ENCODE assay signal across 18 cellular contexts in genomic region chr7:101841328-101841727, GRCh38. TPM values are rescaled to one million over a fixed set of nuclear protein-coding genes. Genes with fewer than 3 reads are reported as not detected.
DNase-seq lines count a peak whose midpoint lies in the region; ATAC-seq, FAIRE-seq and TF ChIP-seq lines count a peak whose summit lies in the region.
"Had no signal": no experiment of that assay in that cellular context is flagged by ENCODE, and none has a peak within 500 bp of the region (broad histone marks: within the 10 kb centered on the region; RNA-seq: fewer than 3 reads in every experiment).

No MANE protein-coding gene starts in this region.

- H3K27me3 ChIP-seq in HCT116 (ENCODE audit: insufficient read depth, low read length) (no peaks in the 10 kb centered on the region), K562 (ENCODE audit: control insufficient read depth in 2 of 2, insufficient read depth in 2 of 2, low read length in 2 of 2) (no peaks in the 10 kb centered on the region), trophoblast cell (ENCODE audit: insufficient read depth, low read length) (no peaks in the 10 kb centered on the region)

- peak overlapping the region; percentile 21; the same call in 1 of the 2 replicates for H3K4me2 ChIP-seq in HCT116 (ENCODE audit: low read length)
- H3K4me2 ChIP-seq in K562 (ENCODE audit: insufficient read depth, low read length), result no peak overlapping the region
- no peak overlapping the region for H3K4me2 ChIP-seq in trophoblast cell (ENCODE audit: low read length)
- H3K4me2 ChIP-seq: GM23338 had no signal

- RAD21 ChIA-PET in HCT116 (lab: Charles Lee; ENCODE audit: low non-redundant PET in 1 of 2, low total read pairs in 2 of 2, uncharacterized antibody in 2 of 2, unreplicated experiment in 2 of 2), result no interaction called here

- POLR2A ChIA-PET in HCT116 (lab: Charles Lee), result no interaction called here
- POLR2A ChIA-PET in K562 (lab: Yijun Ruan, JAX), result interaction anchor here (0.7 to 1.5 kb wide), 5 partner anchors 9 to 37 kb away, joined by 3 to 6 read pairs (median 4); no protein-coding TSS in a partner anchor

- TF ChIP-seq RAD21 in HCT116 (IDR thresholded peaks at IDR 0.05; ENCODE audit: low read depth) (no peak), K562 (CRISPR knock-in tag; conservative IDR thresholded peaks at IDR 0.05 in 1 of 2, IDR thresholded peaks at IDR 0.05 in 1 of 2) (no peak)

- H3K4me3 ChIP-seq in HCT116 (replicated peaks in 1 of 2; ENCODE audit: low read depth in 1 of 2, low read length in 2 of 2) (no peak overlapping the region), K562 (no peak overlapping the region), trophoblast cell (ENCODE audit: low read depth, low read length) (no peak overlapping the region)
- H3K4me3 ChIP-seq: GM23338 had no signal

- H3K79me2 ChIP-seq in HCT116 (ENCODE audit: insufficient read depth, low read length) (peaks cover 97% of the 10 kb centered on the region), K562 (ENCODE audit: control insufficient read depth, insufficient read depth, low read length) (peaks cover 93% of the 10 kb centered on the region), trophoblast cell (ENCODE audit: control insufficient read depth, insufficient read depth, low read length, poor library complexity) (peaks cover 20% of the 10 kb centered on the region)

- peaks cover 0 to 9% of the 10 kb centered on the region in 2 experiments; a peak in 3 of 4 replicates for H3K4me1 ChIP-seq in HCT116 (ENCODE audit: control insufficient read depth in 1 of 2, insufficient read depth in 2 of 2, low read length in 2 of 2)
- peaks cover 7 to 23% of the 10 kb centered on the region in 2 experiments; a peak in 2 of 5 replicates for H3K4me1 ChIP-seq in K562 (replicated peaks in 1 of 2; ENCODE audit: control insufficient read depth in 2 of 2, insufficient read depth in 2 of 2, low read length in 2 of 2)
- peaks cover 0 to 3% of the 10 kb centered on the region in 2 experiments for H3K4me1 ChIP-seq in trophoblast cell (ENCODE audit: control insufficient read depth in 1 of 2, insufficient read depth in 2 of 2, low read length in 2 of 2)
- H3K4me1 ChIP-seq: Caco-2 had no signal

- H3K4ac ChIP-seq in trophoblast cell (ENCODE audit: low read depth, low read length), result peak overlapping the region; percentile 95

- in situ Hi-C loops in K562 (cut with MboI), result no loop called here

- intact Hi-C loops in HCT116 (cut with micrococcal nuclease), result no loop called here
- intact Hi-C loops in K562 (cut with micrococcal nuclease), result no loop called here

- no peak overlapping the region for H4K8ac ChIP-seq in trophoblast cell (ENCODE audit: low read depth, low read length)

- no peaks in the 10 kb centered on the region for H3K9me2 ChIP-seq in HCT116 (ENCODE audit: insufficient read depth)

- no peaks in the 10 kb centered on the region for H3K36me3 ChIP-seq in HCT116 (ENCODE audit: control insufficient read depth in 1 of 2, insufficient read depth in 2 of 2, low read length in 2 of 2)
- H3K36me3 ChIP-seq in K562 (ENCODE audit: control insufficient read depth, insufficient read depth, low read length), result no peaks in the 10 kb centered on the region
- peaks cover 0 to 1% of the 10 kb centered on the region in 2 experiments for H3K36me3 ChIP-seq in trophoblast cell (ENCODE audit: control insufficient read depth in 1 of 2, insufficient read depth in 2 of 2, low read length in 2 of 2)

- no peak overlapping the region for H2BK5ac ChIP-seq in trophoblast cell (ENCODE audit: low read depth, low read length, poor library complexity)

- TF ChIP-seq CTCF in HCT116 (IDR thresholded peaks at IDR 0.05 in 2 of 3, conservative IDR thresholded peaks at IDR 0.05 in 1 of 3; ENCODE audit: borderline replicate concordance in 1 of 3, insufficient read depth in 1 of 3, low read depth in 2 of 3, low read length in 2 of 3), result no peak
- no peak for TF ChIP-seq CTCF in K562 (IDR thresholded peaks at IDR 0.05 in 2 of 3, conservative IDR thresholded peaks at IDR 0.05 in 1 of 3; ENCODE audit: insufficient read depth in 2 of 3, low read depth in 1 of 3, low read length in 3 of 3)

- H2AK5ac ChIP-seq in trophoblast cell (ENCODE audit: low read length), result no peak overlapping the region

- no peak overlapping the region for H2BK12ac ChIP-seq in trophoblast cell (ENCODE audit: low read length)

- BruUV-seq in HCT116 (replicated peaks; lab: Mats Ljungman, UMichigan), result no TSS peak
- no TSS peak for BruUV-seq in K562 (replicated peaks; lab: Mats Ljungman, UMichigan)

- no peaks in the 10 kb centered on the region for H3K79me1 ChIP-seq in trophoblast cell (ENCODE audit: low read length)

- no peak for TF ChIP-seq EP300 in K562 (IDR thresholded peaks at IDR 0.05; ENCODE audit: low read length)

- no peak overlapping the region for H4K12ac ChIP-seq in trophoblast cell (ENCODE audit: low read depth, low read length)

- CTCF ChIA-PET in HCT116 (lab: Charles Lee), result interaction anchor here (0.9 kb wide), 1 partner anchor 15 kb away, joined by 3 read pairs; no protein-coding TSS in a partner anchor
- CTCF ChIA-PET in K562 (lab: Yijun Ruan, JAX; ENCODE audit: low intra/inter-chr PET ratio), result no interaction called here

- no peak for TF ChIP-seq POLR2A in HCT116 (IDR thresholded peaks at IDR 0.05; ENCODE audit: borderline replicate concordance, extremely low read depth, insufficient read depth, insufficient read length)
- TF ChIP-seq POLR2A in K562 (conservative IDR thresholded peaks at IDR 0.05), result no peak

- H2AFZ ChIP-seq in HCT116 (ENCODE audit: low read depth, low read length, poor library complexity, severe bottlenecking) (no peak overlapping the region), K562 (ENCODE audit: low read depth, low read length) (no peak overlapping the region), trophoblast cell (ENCODE audit: insufficient read depth, low read length, poor library complexity) (no peak overlapping the region)
- H2AFZ ChIP-seq: GM23338 had no signal

- peaks cover 0 to 3% of the 10 kb centered on the region in 2 experiments; a peak in 2 of 4 replicates for H3K9me3 ChIP-seq in HCT116 (ENCODE audit: control insufficient read depth in 1 of 2, insufficient read depth in 1 of 2, low read depth in 1 of 2, low read length in 2 of 2)
- H3K9me3 ChIP-seq in K562 (replicated peaks; ENCODE audit: control insufficient read depth, insufficient read depth, low read depth, low read length), result peaks cover 2% of the 10 kb centered on the region
- peaks cover 4% of the 10 kb centered on the region for H3K9me3 ChIP-seq in trophoblast cell (ENCODE audit: insufficient read depth, low read depth, low read length)

- H3K9ac ChIP-seq in HCT116 (ENCODE audit: low read length), result no peak overlapping the region
- H3K9ac ChIP-seq in K562 (ENCODE audit: insufficient read depth in 1 of 2, low read depth in 2 of 2, low read length in 2 of 2), result peak overlapping the region in 1 of 2 experiments; percentile 53; a peak in 1 of 4 replicates
- H3K9ac ChIP-seq in trophoblast cell (ENCODE audit: low read length), result no peak overlapping the region

- DNase-seq in HCT116 (ENCODE audit: low read depth, low spot score), result no peak
- DNase-seq in K562 (ENCODE audit: extremely low read depth in 1 of 4, low spot score in 3 of 4), result no peak
- no peak for DNase-seq in trophoblast cell
- no peak for DNase-seq in kidney tubule cell (ENCODE audit: low spot score)
- DNase-seq in stimulated activated CD4-positive, alpha-beta T cell treated with anti-CD3 and anti-CD28 coated beads, Interleukin-4, amount 100 ng/mL, for 4 hours, result no peak
- DNase-seq in NK-92 (lab: John Stamatoyannopoulos, UW; ENCODE audit: unreplicated experiment), result no peak
- DNase-seq: ACHN; Caco-2; CD4-positive, alpha-beta T cell; GDM1; HCEC 1CT had no signal

- ATAC-seq in HCT116 (no peak), K562 (peak; percentile 29; the same call in 2 of the 3 replicates)
- ATAC-seq: GM23338 had no signal

- H3K9me1 ChIP-seq in K562 (ENCODE audit: control insufficient read depth, insufficient read depth, low read length), result no peaks in the 10 kb centered on the region

- H3K14ac ChIP-seq in trophoblast cell (ENCODE audit: low read length), result no peak overlapping the region

- H4K91ac ChIP-seq in trophoblast cell (ENCODE audit: low read depth, low read length), result no peak overlapping the region

- no peak overlapping the region for H3K18ac ChIP-seq in trophoblast cell (ENCODE audit: low read length)

- H3K23ac ChIP-seq in trophoblast cell (ENCODE audit: low read length), result no peak overlapping the region

- 7% methylated on average over 3 of the region's 3 CpGs for WGBS in K562 (ENCODE audit: insufficient coverage, low coverage, missing lambda C conversion rate)
- no CpG with 5 or more reads among the region's 3 CpGs for WGBS in trophoblast cell (ENCODE audit: extremely low coverage, insufficient coverage, insufficient read length)

- FAIRE-seq in K562 (lab: Jason Lieb, UNC), result no peak
- FAIRE-seq: D721Med, GM12892, GM18507, H54 had no signal

- H2BK120ac ChIP-seq in trophoblast cell (ENCODE audit: insufficient read depth, low read length, poor library complexity), result no peak overlapping the region

- H3K27ac ChIP-seq in HCT116 (ENCODE audit: low read depth, low read length), result no peak overlapping the region
- no peak overlapping the region for H3K27ac ChIP-seq in K562 (ENCODE audit: extremely low read depth, low read depth, low read length)
- no peak overlapping the region for H3K27ac ChIP-seq in trophoblast cell (ENCODE audit: low read depth, low read length)
- H3K27ac ChIP-seq: C4-2B, HL-60 had no signal

- no peaks in the 10 kb centered on the region; the same call in 1 of the 2 replicates for H4K20me1 ChIP-seq in HCT116 (ENCODE audit: insufficient read depth)
- H4K20me1 ChIP-seq in K562 (replicated peaks; ENCODE audit: control insufficient read depth, insufficient read depth, low read length), result no peaks in the 10 kb centered on the region; the same call in 1 of the 2 replicates

RNA-seq across cellular contexts. Expression of gene CUX1, which starts 23.9 kb away (rescaled TPM):
- total RNA-seq in HCT116 (2021; ENCODE audit: unreplicated experiment), result 68.9 TPM
- polyA plus RNA-seq in HCT116 (2012), result 74.9 and 75.9 TPM in 2 replicates
- 271 and 342 TPM in 2 replicates for total RNA-seq in K562 (2011; cell fraction: chromatin; rRNA removed; ENCODE audit: low replicate concordance)
- total RNA-seq in K562 (2011; cell fraction: nucleolus; rRNA removed), result 121 and 144 TPM in 2 replicates
- 169 and 178 TPM in 2 replicates for total RNA-seq in K562 (2011; cell fraction: nucleoplasm; rRNA removed)
- 25.2 and 34.2 TPM in 2 replicates for total RNA-seq in K562 (2014; rRNA removed)
- 33.0 and 41.3 TPM in 2 replicates for total RNA-seq in K562 (2014; rRNA removed; fragmentation: Illumina TruSeq; extraction: Trizol)
- total RNA-seq in K562 (2015; rRNA removed; fragmentation: Illumina TruSeq; extraction: Trizol), result 25.2 and 26.2 TPM in 2 replicates
- total RNA-seq in K562 (2021), result 52.9 and 55.3 TPM in 2 replicates
- 9.6 and 13.0 TPM in 2 replicates for polyA plus RNA-seq in K562 (2011; rRNA removed)
- 9.5 and 20.1 TPM in 2 replicates for polyA plus RNA-seq in K562 (2011; cell fraction: cytosol; rRNA removed)
- polyA plus RNA-seq in K562 (2011; cell fraction: nucleus; rRNA removed), result 8.9 and 14.8 TPM in 2 replicates
- 27.5 and 61.2 TPM in 2 replicates for polyA plus RNA-seq in K562 (2012)
- 31.9 and 32.2 TPM in 2 replicates for polyA plus RNA-seq in K562 (2014; fragmentation: Illumina TruSeq; extraction: Trizol)
- polyA plus RNA-seq in K562 (2014; fragmentation: Nextera tagmentation; extraction: Ambion mirVana), result 1 to 10 TPM; 3.6 to 6.7 TPM
- polyA plus RNA-seq in K562 (2014; rRNA removed), result 21.4 and 24.7 TPM in 2 replicates
- 33.4 and 37.2 TPM in 2 replicates for polyA minus RNA-seq in K562 (2011; rRNA and poly(A)+ RNA removed)
- polyA minus RNA-seq in K562 (2011; cell fraction: cytosol; rRNA and poly(A)+ RNA removed), result 13.4 and 20.4 TPM in 2 replicates
- polyA minus RNA-seq in K562 (2011; cell fraction: nucleus; rRNA and poly(A)+ RNA removed), result 30.6 and 60.0 TPM in 2 replicates
- polyA plus RNA-seq in trophoblast cell (2013), result 39.0 and 43.1 TPM in 2 replicates
